In the genomic region with DNA sequence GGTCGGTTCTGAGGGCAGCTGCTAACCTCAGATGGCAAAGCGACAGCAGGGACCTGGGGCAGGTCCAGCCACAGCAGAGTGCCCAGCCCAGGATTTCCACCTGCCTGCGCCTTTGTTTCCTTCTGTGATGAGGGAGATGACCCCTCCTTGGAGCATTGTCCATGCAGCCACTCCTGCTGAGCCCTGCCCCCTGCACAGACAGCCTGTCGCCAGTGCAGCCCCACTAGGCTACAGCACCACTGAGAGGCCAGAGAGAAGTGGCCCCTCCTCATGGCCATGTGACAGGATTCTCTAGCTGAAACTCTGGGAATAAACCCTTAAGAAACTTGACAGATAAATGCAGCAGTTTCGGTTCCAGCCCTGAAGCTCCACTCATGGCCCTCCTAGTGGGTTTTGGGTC, we compare ENCODE assay signal across 16 cellular contexts. TPM values are rescaled to one million over a fixed set of nuclear protein-coding genes. Genes with fewer than 3 reads are reported as not detected.
DNase-seq lines count a peak whose midpoint lies in the region; ATAC-seq and TF ChIP-seq lines count a peak whose summit lies in the region.
"Had no signal": no experiment of that assay in that cellular context is flagged by ENCODE, and none has a peak within 500 bp of the region (broad histone marks: within the 10 kb centered on the region; RNA-seq: fewer than 3 reads in every experiment).

No MANE protein-coding gene starts in this region.

- H3K27me3 ChIP-seq in right atrium auricular region (no peaks in the 10 kb centered on the region), neural progenitor cell (no peaks in the 10 kb centered on the region), colonic mucosa (no peaks in the 10 kb centered on the region)

- no peak overlapping the region for H3K4me3 ChIP-seq in right atrium auricular region
- no peak overlapping the region for H3K4me3 ChIP-seq in neural progenitor cell
- H3K4me3 ChIP-seq in colonic mucosa: no peak overlapping the region
- H3K4me3 ChIP-seq: K562 had no signal

- H3K79me2 ChIP-seq in neural progenitor cell (ENCODE audit: low read depth): no peaks in the 10 kb centered on the region

- intact Hi-C loops in left ventricle myocardium superior (cut with micrococcal nuclease): no loop called here
- intact Hi-C loops in colonic mucosa (cut with DNase I): no loop called here

- peaks cover 0 to 11% of the 10 kb centered on the region in 2 donors for H3K4me1 ChIP-seq in right atrium auricular region
- H3K4me1 ChIP-seq in neural progenitor cell: peaks cover 20% of the 10 kb centered on the region
- no peaks in the 10 kb centered on the region for H3K4me1 ChIP-seq in colonic mucosa

- H3K27me3 Mint-ChIP-seq in neural progenitor cell (ENCODE audit: insufficient read depth, low read depth): no peaks in the 10 kb centered on the region
- H3K27me3 Mint-ChIP-seq: B cell had no signal

- peaks cover 28% of the 10 kb centered on the region for H3F3A ChIP-seq in neural progenitor cell (ENCODE audit: low read depth)

- peak overlapping the region; percentile 35 for H3K4me2 ChIP-seq in neural progenitor cell

- H3K36me3 Mint-ChIP-seq in neural progenitor cell: peaks cover 11% of the 10 kb centered on the region

- H3K27ac Mint-ChIP-seq in neural progenitor cell: no peak overlapping the region
- H3K27ac Mint-ChIP-seq: B cell; CD8-positive, alpha-beta T cell had no signal

- no peak overlapping the region for H3K4me3 Mint-ChIP-seq in neural progenitor cell
- H3K4me3 Mint-ChIP-seq: B cell; CD8-positive, alpha-beta T cell had no signal

- no peaks in the 10 kb centered on the region for H3K9me3 Mint-ChIP-seq in neural progenitor cell
- H3K9me3 Mint-ChIP-seq: CD8-positive, alpha-beta T cell had no signal

- DNase-seq in left ventricle myocardium superior: peak; percentile 24
- DNase-seq in right atrium auricular region (ENCODE audit: low spot score): no peak
- DNase-seq in NCI-H146 treated with DMSO at 0.1 percent for 48 hours (lab: John Stamatoyannopoulos, UW; ENCODE audit: unreplicated experiment): peak; percentile 39
- DNase-seq in neural progenitor cell (ENCODE audit: low spot score): peak; percentile 64
- no peak for DNase-seq in colonic mucosa
- no peak for DNase-seq in DMS79 (lab: John Stamatoyannopoulos, UW)
- DNase-seq in HUDEP-2 (lab: John Stamatoyannopoulos, UW; ENCODE audit: unreplicated experiment in 76 of 76): no peak
- DNase-seq: CD8-positive, alpha-beta T cell; DND-41; HCEC 1CT; NCI-H2029 treated with DMSO at 0.1 percent for 48 hours; SHP77 had no signal

- H3K9ac ChIP-seq in neural progenitor cell (peak overlapping the region; percentile 11), colonic mucosa (ENCODE audit: low read depth in 2 of 2, low read length in 2 of 2) (no peak overlapping the region)

- H3K36me3 ChIP-seq in right atrium auricular region (peaks cover 46% of the 10 kb centered on the region), neural progenitor cell (no peaks in the 10 kb centered on the region), colonic mucosa (peaks cover 21% of the 10 kb centered on the region)

- H3K9me3 ChIP-seq in right atrium auricular region (no peaks in the 10 kb centered on the region), neural progenitor cell (ENCODE audit: low read depth) (no peaks in the 10 kb centered on the region), colonic mucosa (no peaks in the 10 kb centered on the region)

- no peak for ATAC-seq in left ventricle myocardium superior
- ATAC-seq: CD8-positive, alpha-beta T cell; K562; Panc1 had no signal

- peaks cover 4% of the 10 kb centered on the region for H4K20me1 ChIP-seq in neural progenitor cell (ENCODE audit: low read depth)

- TF ChIP-seq CTCF in right atrium auricular region (IDR thresholded peaks at IDR 0.05): no peak
- no peak for TF ChIP-seq CTCF in neural progenitor cell (IDR thresholded peaks at IDR 0.05)
- TF ChIP-seq CTCF in colonic mucosa (IDR thresholded peaks at IDR 0.05): no peak

- H3K4me1 Mint-ChIP-seq in neural progenitor cell: peaks cover 6% of the 10 kb centered on the region

- no peak overlapping the region for H3K27ac ChIP-seq in right atrium auricular region
- peak overlapping the region; percentile 73 for H3K27ac ChIP-seq in neural progenitor cell
- no peak overlapping the region for H3K27ac ChIP-seq in colonic mucosa
- H3K27ac ChIP-seq: HL-60 had no signal

- H2AFZ ChIP-seq in neural progenitor cell (replicated peaks): no peak overlapping the region

RNA-seq across cellular contexts. Expression of a gene that starts 10.5 kb away (rescaled TPM):
- total RNA-seq in left ventricle myocardium superior (14.8 TPM), right atrium auricular region (10 to 100 TPM; 12.5 to 20.3 TPM), neural progenitor cell (ENCODE audit: low replicate concordance) (68.5 and 73.5 TPM in 2 replicates), colonic mucosa (10 to 100 TPM in 1 of 2 donors, 1 to 10 TPM in 1; 8.6 to 17.5 TPM)

RNA-seq across cellular contexts. Expression of a gene that starts 38.6 kb away (rescaled TPM):
- 37.1 TPM for total RNA-seq in left ventricle myocardium superior
- 10 to 100 TPM; 33.5 to 57.7 TPM for total RNA-seq in right atrium auricular region
- 26.7 and 60.1 TPM in 2 replicates for total RNA-seq in neural progenitor cell (ENCODE audit: low replicate concordance)
- total RNA-seq in colonic mucosa: 100 to 1,000 TPM in 1 of 2 donors, 10 to 100 TPM in 1; 89.3 to 136 TPM

RNA-seq across cellular contexts. Expression of a gene that starts 48.4 kb away (rescaled TPM):
- total RNA-seq in left ventricle myocardium superior (434 TPM), right atrium auricular region (100 to 1,000 TPM; 379 to 436 TPM), neural progenitor cell (ENCODE audit: low replicate concordance) (27.6 and 55.0 TPM in 2 replicates), colonic mucosa (100 to 1,000 TPM; 262 to 388 TPM)

Comparison
In these comparisons a context has a peak if more than half of its experiments do, and no peak if none do; other contexts are left out.
1. DNase-seq: peak in left ventricle myocardium superior (single experiment), NCI-H146 treated with DMSO at 0.1 percent for 48 hours (single experiment) and neural progenitor cell (single experiment); none in right atrium auricular region (single experiment), colonic mucosa (single experiment), DMS79 (single experiment) and HUDEP-2 (0 of 76).